Comparison of ENCODE assay signal across 8 cellular contexts in genomic region chr5:151773979-151774378, GRCh38. TPM values are rescaled to one million over a fixed set of nuclear protein-coding genes. Genes with fewer than 3 reads are reported as not detected.
DNase-seq lines count a peak whose midpoint lies in the region; ATAC-seq and TF ChIP-seq lines count a peak whose summit lies in the region.

No MANE protein-coding gene starts in this region.

- H3K4me1 ChIP-seq in CD4-positive, CD25-positive, alpha-beta regulatory T cell (ENCODE audit: control insufficient read depth, insufficient read depth, low read length, poor library complexity, severe bottlenecking), result peaks cover 74% of the 10 kb centered on the region

- no peak overlapping the region for H3K27ac ChIP-seq in CD4-positive, CD25-positive, alpha-beta regulatory T cell (ENCODE audit: insufficient read depth, low read length, poor library complexity, severe bottlenecking)

- ATAC-seq in CD4-positive, CD25-positive, alpha-beta regulatory T cell (ENCODE audit: low read depth in 2 of 2), result no peak
- no peak for ATAC-seq in GM18867 (IDR thresholded peaks at IDR 0.05; ENCODE audit: unreplicated experiment)
- ATAC-seq in activated CD4-positive, CD25-positive, alpha-beta regulatory T cell treated with anti-CD3 and anti-CD28 coated beads, Interleukin-2, amount 50 U/mL, for 24 hours, result no peak

- H3K4me3 Mint-ChIP-seq in CD4-positive, CD25-positive, alpha-beta regulatory T cell, result peak overlapping the region in 3 of 4 donors; percentile 89 to 97 (median 96)
- peak overlapping the region; percentile 87 to 93 (median 92) for H3K4me3 Mint-ChIP-seq in nephron

- H3K4me1 Mint-ChIP-seq in CD4-positive, CD25-positive, alpha-beta regulatory T cell, result peaks cover 19 to 66% (median 50%) of the 10 kb centered on the region in 4 donors
- H3K4me1 Mint-ChIP-seq in nephron, result peaks cover 59% of the 10 kb centered on the region

- no peaks in the 10 kb centered on the region for H3K9me3 ChIP-seq in CD4-positive, CD25-positive, alpha-beta regulatory T cell (ENCODE audit: control insufficient read depth in 2 of 2, low read length in 2 of 2)

- no peaks in the 10 kb centered on the region for H3K27me3 Mint-ChIP-seq in CD4-positive, CD25-positive, alpha-beta regulatory T cell
- H3K27me3 Mint-ChIP-seq in nephron (ENCODE audit: low read depth), result no peaks in the 10 kb centered on the region

- H3K27ac Mint-ChIP-seq in CD4-positive, CD25-positive, alpha-beta regulatory T cell, result peak overlapping the region in 2 of 3 donors; percentile 61 to 84
- H3K27ac Mint-ChIP-seq in nephron, result peak overlapping the region in 2 of 3 experiments; percentile 72 to 81

- TF ChIP-seq CTCF in nephron (IDR thresholded peaks at IDR 0.05; ENCODE audit: unreplicated experiment in 3 of 3), result no peak

- H3K27me3 ChIP-seq in CD4-positive, CD25-positive, alpha-beta regulatory T cell (ENCODE audit: control insufficient read depth, insufficient read depth, low read length), result no peaks in the 10 kb centered on the region

- H3K4me3 ChIP-seq in CD4-positive, CD25-positive, alpha-beta regulatory T cell (ENCODE audit: low read depth, low read length), result peak overlapping the region; percentile 92

- no peak for DNase-seq in CD4-positive, CD25-positive, alpha-beta regulatory T cell
- DNase-seq in NAMALWA (ENCODE audit: low spot score), result peak; percentile 25
- DNase-seq in dermis blood vessel endothelial cell, result peak; percentile 23
- DNase-seq in NCI-H2227 treated with DMSO at 0.1 percent for 48 hours (lab: John Stamatoyannopoulos, UW), result no peak
- DNase-seq in COLO829 (ENCODE audit: low spot score), result no peak

- peaks cover 29% of the 10 kb centered on the region for H3K36me3 Mint-ChIP-seq in CD4-positive, CD25-positive, alpha-beta regulatory T cell
- H3K36me3 Mint-ChIP-seq in nephron (ENCODE audit: low read depth), result peaks cover 26% of the 10 kb centered on the region

- peaks cover 14% of the 10 kb centered on the region for H3K36me3 ChIP-seq in CD4-positive, CD25-positive, alpha-beta regulatory T cell (ENCODE audit: control insufficient read depth, insufficient read depth, low read length)

- H3K9me3 Mint-ChIP-seq in CD4-positive, CD25-positive, alpha-beta regulatory T cell, result no peaks in the 10 kb centered on the region
- H3K9me3 Mint-ChIP-seq in nephron, result no peaks in the 10 kb centered on the region

RNA-seq across cellular contexts. Expression of gene G3BP1, which starts 2.2 kb away (rescaled TPM):
- total RNA-seq in CD4-positive, CD25-positive, alpha-beta regulatory T cell, result 108 TPM
- polyA plus RNA-seq in CD4-positive, CD25-positive, alpha-beta regulatory T cell, result 100 to 1,000 TPM; 176 to 199 (median 184) TPM
- total RNA-seq in dermis blood vessel endothelial cell, result 244 and 263 TPM in 2 replicates

RNA-seq across cellular contexts. Expression of gene ATOX1, which starts 15.5 kb away (rescaled TPM):
- 19.6 TPM for total RNA-seq in CD4-positive, CD25-positive, alpha-beta regulatory T cell
- polyA plus RNA-seq in CD4-positive, CD25-positive, alpha-beta regulatory T cell, result 10 to 100 TPM; 70.5 to 98.3 (median 76.7) TPM
- total RNA-seq in dermis blood vessel endothelial cell, result 69.8 and 96.3 TPM in 2 replicates

Comparison
In these comparisons a context has a peak if more than half of its experiments do, and no peak if none do; other contexts are left out.
1. DNase-seq: peak in NAMALWA (single experiment) and dermis blood vessel endothelial cell (single experiment); none in CD4-positive, CD25-positive, alpha-beta regulatory T cell (0 of 3), NCI-H2227 treated with DMSO at 0.1 percent for 48 hours (single experiment) and COLO829 (single experiment).